Comparison of ENCODE assay signal across 8 cellular contexts in the genomic region with DNA sequence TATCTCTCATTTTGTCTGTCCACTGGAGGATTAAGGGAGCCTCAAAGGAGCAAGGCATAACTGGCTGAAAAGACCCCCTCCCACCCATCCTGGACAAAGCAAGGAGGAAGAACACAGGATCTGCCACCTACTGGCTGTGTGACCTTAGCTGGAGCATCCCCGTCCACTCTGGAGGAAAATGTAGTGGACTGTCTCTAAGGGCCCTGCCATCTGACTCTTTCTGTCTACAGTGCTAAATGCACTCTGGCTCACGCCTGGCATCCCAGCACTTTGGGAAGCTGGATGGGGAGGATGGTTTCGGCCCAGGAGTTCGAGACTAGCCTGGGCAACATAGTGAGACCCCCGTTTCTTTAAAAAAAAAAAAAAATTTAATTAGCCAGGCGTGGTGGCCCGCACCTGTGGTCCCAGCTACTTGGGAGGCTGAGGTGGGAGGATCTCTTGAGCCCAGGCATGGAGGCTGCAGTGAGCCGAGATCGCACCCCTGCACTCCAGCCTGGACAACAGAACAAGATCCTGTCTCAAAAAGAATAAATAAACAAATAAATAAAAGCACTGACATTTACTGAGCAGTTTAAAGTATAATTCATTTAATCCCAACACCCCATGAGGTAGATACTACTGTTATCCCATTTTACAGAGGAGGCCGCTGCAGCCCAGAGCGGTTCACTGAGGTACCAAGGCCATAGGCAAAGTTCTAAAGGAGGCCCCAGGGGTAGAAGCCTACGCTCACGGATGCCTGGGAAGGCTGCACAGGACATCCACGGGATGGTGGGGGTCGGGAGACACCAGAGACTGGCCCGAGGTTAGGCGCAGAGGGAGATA. TPM values are rescaled to one million over a fixed set of nuclear protein-coding genes. Genes with fewer than 3 reads are reported as not detected.
DNase-seq lines count a peak whose midpoint lies in the region; ATAC-seq and TF ChIP-seq lines count a peak whose summit lies in the region.

No MANE protein-coding gene starts in this region.

- H3K27ac ChIP-seq in heart left ventricle (peak overlapping the region; percentile 73 to 97 (median 90)), sigmoid colon (peak overlapping the region; percentile 90 to 96 (median 92))

- H3K27ac Mint-ChIP-seq in WTC11: peak overlapping the region; percentile 86

- CTCF ChIA-PET in WTC11 (lab: Charles Lee): interaction anchor here (0.6 to 1.7 kb wide), 7 partner anchors 14 to 163 kb away, joined by 3 to 12 read pairs (median 5); no protein-coding TSS in a partner anchor

- H3K36me3 Mint-ChIP-seq in WTC11: peaks cover 2% of the 10 kb centered on the region; the same call in 1 of the 2 replicates

- H3K9me3 ChIP-seq in heart left ventricle: no peaks in the 10 kb centered on the region
- no peaks in the 10 kb centered on the region for H3K9me3 ChIP-seq in sigmoid colon

- H3K9me3 Mint-ChIP-seq in WTC11: no peaks in the 10 kb centered on the region

- H3K4me1 Mint-ChIP-seq in WTC11: peaks cover 26% of the 10 kb centered on the region

- intact Hi-C loops in heart left ventricle (cut with DNase I) (loop anchor here in 5 of 10 donors (5.0 to 10.0 kb wide), 5 partner anchors 39 to 84 kb away; no protein-coding TSS in a partner anchor), sigmoid colon (cut with DNase I) (loop anchor here (2.0 to 5.0 kb wide), 2 partner anchors 39 to 70 kb away; no protein-coding TSS in a partner anchor)

- no peak for TF ChIP-seq EP300 in sigmoid colon (IDR thresholded peaks at IDR 0.05)

- H3K4me1 ChIP-seq in heart left ventricle (peaks cover 0 to 55% (median 37%) of the 10 kb centered on the region in 12 donors), sigmoid colon (peaks cover 0 to 57% (median 48%) of the 10 kb centered on the region in 4 donors)

- TF ChIP-seq POLR2A in heart left ventricle (IDR thresholded peaks at IDR 0.05) (no peak), sigmoid colon (IDR thresholded peaks at IDR 0.05) (no peak)

- WGBS in heart left ventricle, 4 donors: 47 to 59% (median 50%) methylated on average over 16 to 17 of the region's 17 CpGs
- WGBS in sigmoid colon, 2 donors: 20 to 38% methylated on average over 17 of the region's 17 CpGs

- no peak for ATAC-seq in WTC11
- ATAC-seq in heart left ventricle: peak; percentile 4 to 20 (median 18)
- no peak for ATAC-seq in HG02798 (IDR thresholded peaks at IDR 0.05; ENCODE audit: poor library complexity, unreplicated experiment)

- peak overlapping the region; percentile 73 to 100 (median 90) for H3K4me3 ChIP-seq in heart left ventricle
- H3K4me3 ChIP-seq in sigmoid colon: peak overlapping the region; percentile 69 to 97 (median 95)

- DNase-seq in activated CD8-positive, alpha-beta memory T cell treated with anti-CD3 and anti-CD28 coated beads, Interleukin-2, amount 50 U/mL, for 48 hours: peak; percentile 48
- DNase-seq in activated CD8-positive, alpha-beta memory T cell treated with anti-CD3 and anti-CD28 coated beads, Interleukin-2, amount 50 U/mL, for 4 hours: no peak
- no peak for DNase-seq in WTC11 (ENCODE audit: low spot score)
- DNase-seq in heart left ventricle: no peak
- DNase-seq in sigmoid colon: peak; percentile 67
- DNase-seq in central memory CD4-positive, alpha-beta T cell: no peak
- no peak for DNase-seq in glomerular visceral epithelial cell (ENCODE audit: extremely low spot score)

- H3K27me3 ChIP-seq in heart left ventricle: no peaks in the 10 kb centered on the region
- no peaks in the 10 kb centered on the region for H3K27me3 ChIP-seq in sigmoid colon

- H3K36me3 ChIP-seq in heart left ventricle (peaks cover 0 to 5% (median 0%) of the 10 kb centered on the region in 9 donors), sigmoid colon (no peaks in the 10 kb centered on the region)

- H3K4me3 Mint-ChIP-seq in WTC11: peak overlapping the region; percentile 96

- H3K27me3 Mint-ChIP-seq in WTC11 (ENCODE audit: low read depth): peaks cover 6% of the 10 kb centered on the region

- POLR2A ChIA-PET in WTC11 (lab: Charles Lee): interaction anchor here (1.0 kb wide), 1 partner anchor 54 kb away, joined by 3 read pairs; no protein-coding TSS in a partner anchor

- TF ChIP-seq CTCF in WTC11 (IDR thresholded peaks at IDR 0.05): no peak
- TF ChIP-seq CTCF in heart left ventricle (IDR thresholded peaks at IDR 0.05): peak in 3 of 12 donors; percentile 12 to 35 (median 18)
- TF ChIP-seq CTCF in sigmoid colon (IDR thresholded peaks at IDR 0.05): no peak

TF ChIP-seq in WTC11, 78 proteins besides CTCF, POLR2A, EP300 and RAD21:
- TF ChIP-seq ZNF121 (CRISPR knock-in tag; IDR thresholded peaks at IDR 0.05) (peak; percentile 79), AR (CRISPR knock-in tag; IDR thresholded peaks at IDR 0.05) (no peak)

RNA-seq across cellular contexts. Expression of gene TBC1D2B, which starts 1.1 kb away (rescaled TPM):
- total RNA-seq in WTC11 (2021) (15.2 to 18.3 TPM (median 16.8 TPM) in 3 replicates), heart left ventricle (10 to 100 TPM in 6 of 9 donors, 1 to 10 TPM in 3; 6.5 to 45.2 (median 10.8) TPM), sigmoid colon (10 to 100 TPM; 25.3 to 47.1 (median 37.6) TPM)
- polyA plus RNA-seq in heart left ventricle (1 to 10 TPM; 5.1 to 5.9 TPM), sigmoid colon (10 to 100 TPM in 2 of 3 donors, 1 to 10 TPM in 1; 7.6 to 30.3 (median 13.2) TPM)

RNA-seq across cellular contexts. Expression of gene SH2D7, which starts 15.9 kb away (rescaled TPM):
- total RNA-seq in WTC11 (2021) (not detected in 3 replicates), heart left ventricle (not detected), sigmoid colon (not detected)
- polyA plus RNA-seq in heart left ventricle (not detected), sigmoid colon (1 to 10 TPM in 2 of 3 donors, under 1 TPM in 1; 0.69 to 3.0 (median 2.5) TPM)

RNA-seq across cellular contexts. Expression of gene CIB2, which starts 54.8 kb away (rescaled TPM):
- total RNA-seq in WTC11 (2021): 45.2 to 56.4 TPM (median 56.2 TPM) in 3 replicates
- 10 to 100 TPM in 5 of 9 donors, 1 to 10 TPM in 4; 3.3 to 18.5 (median 10.4) TPM for total RNA-seq in heart left ventricle
- polyA plus RNA-seq in heart left ventricle: 1 to 10 TPM; 5.3 TPM
- total RNA-seq in sigmoid colon: 10 to 100 TPM in 3 of 4 donors, 1 to 10 TPM in 1; 3.5 to 11.7 (median 10.4) TPM
- 10 to 100 TPM in 2 of 3 donors, 1 to 10 TPM in 1; 7.1 to 41.4 (median 16.9) TPM for polyA plus RNA-seq in sigmoid colon

Comparison
In these comparisons a context has a peak if more than half of its experiments do, and no peak if none do; other contexts are left out.
1. DNase-seq: peak in activated CD8-positive, alpha-beta memory T cell treated with anti-CD3 and anti-CD28 coated beads, Interleukin-2, amount 50 U/mL, for 48 hours (single experiment) and sigmoid colon (single experiment); none in activated CD8-positive, alpha-beta memory T cell treated with anti-CD3 and anti-CD28 coated beads, Interleukin-2, amount 50 U/mL, for 4 hours (single experiment), WTC11 (single experiment), heart left ventricle (0 of 5), central memory CD4-positive, alpha-beta T cell (single experiment) and glomerular visceral epithelial cell (single experiment).
2. ATAC-seq: peak in heart left ventricle (4 of 4); none in WTC11 (single experiment) and HG02798 (single experiment).